Comparison of ENCODE assay signal across 13 cellular contexts in the genomic region with DNA sequence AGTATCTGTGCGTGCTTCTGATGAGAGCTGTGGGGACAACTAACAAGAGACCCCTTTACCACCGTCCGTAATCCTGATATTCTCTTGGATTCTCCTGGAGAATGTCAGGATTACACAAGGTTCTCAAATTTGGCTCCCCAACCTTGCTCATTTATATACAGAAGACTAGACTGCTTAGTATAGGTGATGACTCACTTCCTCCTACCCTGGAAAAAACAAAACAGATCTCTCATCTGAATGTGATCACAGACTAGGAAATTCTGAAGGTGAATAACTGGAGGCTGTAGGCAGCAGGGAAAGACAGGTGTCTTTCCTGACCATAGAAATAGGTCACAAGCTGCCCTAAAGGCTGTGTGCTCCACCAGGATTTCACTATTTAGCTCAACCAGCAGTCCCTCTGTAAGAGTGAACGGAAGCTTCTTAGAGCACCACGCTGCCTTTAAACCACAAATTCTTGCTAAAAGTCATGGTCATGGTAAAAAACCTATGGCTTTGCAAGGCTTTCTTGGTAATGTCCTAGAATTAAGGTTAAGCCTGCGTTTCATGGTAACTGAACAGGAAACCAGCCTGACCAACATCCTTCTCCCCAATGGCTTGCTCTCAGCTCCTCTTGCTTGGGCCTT. TPM values are rescaled to one million over a fixed set of nuclear protein-coding genes. Genes with fewer than 3 reads are reported as not detected.
DNase-seq lines count a peak whose midpoint lies in the region; ATAC-seq, FAIRE-seq and TF ChIP-seq lines count a peak whose summit lies in the region.
"Not testable (repeated sequence)": the region's sequence is repeated elsewhere in the genome, so short reads cannot be mapped to it uniquely, and the experiment has no call there.
"Had no signal": no experiment of that assay in that cellular context is flagged by ENCODE, and none has a peak within 500 bp of the region (broad histone marks: within the 10 kb centered on the region; RNA-seq: fewer than 3 reads in every experiment).

No MANE protein-coding gene starts in this region.

- 84 to 94% (median 90%) methylated on average over 2 to 3 of the region's 6 CpGs for WGBS in psoas muscle, 3 donors

- peak; percentile 83 for FAIRE-seq in bronchial epithelial cell (lab: Jason Lieb, UNC)

- POLR2A ChIA-PET in CD4-positive, alpha-beta T cell (lab: Charles Lee), result not testable (repeated sequence)

- H3K27ac Mint-ChIP-seq in CD4-positive, alpha-beta T cell; activated CD4-positive, alpha-beta T cell treated with anti-CD3 and anti-CD28 coated beads, Interleukin-2, amount 10 ng/mL, durations not matched to agents 24 days and 14 days; stimulated activated naive CD8-positive, alpha-beta T cell treated with anti-CD3 and anti-CD28 coated beads, Interleukin-15, amount 100 ng/mL, for 72 hours: not testable (repeated sequence)

- H3K27me3 Mint-ChIP-seq in CD4-positive, alpha-beta T cell; activated CD4-positive, alpha-beta T cell treated with anti-CD3 and anti-CD28 coated beads, Interleukin-2, amount 10 ng/mL, durations not matched to agents 24 days and 14 days; activated T-cell treated with anti-CD3 and anti-CD28 coated beads, Interleukin-2, amount 50 U/mL, for 4 hours (ENCODE audit: low read depth); stimulated activated naive CD8-positive, alpha-beta T cell treated with anti-CD3 and anti-CD28 coated beads, Interleukin-15, amount 100 ng/mL, for 72 hours: not testable (repeated sequence)

- not testable (repeated sequence) for DNase-seq in CD4-positive, alpha-beta T cell; RWPE2 (ENCODE audit: low spot score); activated T-cell treated with anti-CD3 and anti-CD28 coated beads, Interleukin-2, amount 50 U/mL, for 4 hours; bronchial epithelial cell (ENCODE audit: low read depth); psoas muscle
- peak; percentile 73 for DNase-seq in activated CD4-positive, alpha-beta T cell treated with anti-CD3 and anti-CD28 coated beads, Interleukin-2, amount 10 ng/mL, durations not matched to agents 24 days and 14 days
- DNase-seq in stimulated activated naive CD8-positive, alpha-beta T cell treated with anti-CD3 and anti-CD28 coated beads, Interleukin-15, amount 100 ng/mL, for 72 hours, result peak in 1 of 2 donors; percentile 8

- H3K9me3 ChIP-seq in CD4-positive, alpha-beta T cell (ENCODE audit: control insufficient read depth, low read length); RWPE2 (ENCODE audit: severe bottlenecking); psoas muscle: not testable (repeated sequence)

- H3K9me3 Mint-ChIP-seq in CD4-positive, alpha-beta T cell; activated CD4-positive, alpha-beta T cell treated with anti-CD3 and anti-CD28 coated beads, Interleukin-2, amount 10 ng/mL, durations not matched to agents 24 days and 14 days; activated T-cell treated with anti-CD3 and anti-CD28 coated beads, Interleukin-2, amount 50 U/mL, for 4 hours; stimulated activated naive CD8-positive, alpha-beta T cell treated with anti-CD3 and anti-CD28 coated beads, Interleukin-15, amount 100 ng/mL, for 72 hours: not testable (repeated sequence)

- not testable (repeated sequence) for H3K27me3 ChIP-seq in CD4-positive, alpha-beta T cell (ENCODE audit: control insufficient read depth, insufficient read depth, low read length); RWPE2 (ENCODE audit: insufficient read depth, poor library complexity, severe bottlenecking); bronchial epithelial cell (ENCODE audit: control insufficient read depth, insufficient read depth, low read length); psoas muscle (ENCODE audit: insufficient read depth in 3 of 3, low read length in 2 of 3)

- TF ChIP-seq CTCF in CD4-positive, alpha-beta T cell (IDR thresholded peaks at IDR 0.05); RWPE2 (IDR thresholded peaks at IDR 0.05; ENCODE audit: poor library complexity, severe bottlenecking); bronchial epithelial cell (IDR thresholded peaks at IDR 0.05; ENCODE audit: insufficient read depth, low read length, severe bottlenecking); psoas muscle (IDR thresholded peaks at IDR 0.05): not testable (repeated sequence)

- not testable (repeated sequence) for H3K4me1 ChIP-seq in RWPE2 (ENCODE audit: insufficient read depth, poor library complexity, severe bottlenecking); psoas muscle

- CTCF ChIA-PET in CD4-positive, alpha-beta T cell (lab: Charles Lee), result not testable (repeated sequence)

- not testable (repeated sequence) for H3K36me3 ChIP-seq in RWPE2 (ENCODE audit: low read depth); bronchial epithelial cell (ENCODE audit: control insufficient read depth, insufficient read depth, low read length); psoas muscle (ENCODE audit: insufficient read depth in 1 of 2, low read depth in 1 of 2)

- not testable (repeated sequence) for H3K4me3 Mint-ChIP-seq in CD4-positive, alpha-beta T cell; activated CD4-positive, alpha-beta T cell treated with anti-CD3 and anti-CD28 coated beads, Interleukin-2, amount 10 ng/mL, durations not matched to agents 24 days and 14 days; activated T-cell treated with anti-CD3 and anti-CD28 coated beads, Interleukin-2, amount 50 U/mL, for 4 hours; stimulated activated naive CD8-positive, alpha-beta T cell treated with anti-CD3 and anti-CD28 coated beads, Interleukin-15, amount 100 ng/mL, for 72 hours

- not testable (repeated sequence) for H3K4me3 ChIP-seq in RWPE2 (ENCODE audit: severe bottlenecking); bronchial epithelial cell (ENCODE audit: low read depth, low read length); psoas muscle

- not testable (repeated sequence) for H3K27ac ChIP-seq in CD4-positive, alpha-beta T cell (ENCODE audit: low read depth, low read length); RWPE2 (ENCODE audit: poor library complexity, severe bottlenecking)
- H3K27ac ChIP-seq in psoas muscle, result peak overlapping the region; percentile 41

- intact Hi-C loops in CD4-positive, alpha-beta T cell (cut with DNase I, micrococcal nuclease); activated CD4-positive, alpha-beta T cell treated with anti-CD3 and anti-CD28 coated beads, Interleukin-2, amount 10 ng/mL, durations not matched to agents 24 days and 14 days (cut with micrococcal nuclease); psoas muscle (cut with DNase I): not testable (repeated sequence)

- peak; percentile 32 for ATAC-seq in CD4-positive, alpha-beta T cell (ENCODE audit: poor library complexity)
- ATAC-seq in GM21737 (IDR thresholded peaks at IDR 0.05; ENCODE audit: unreplicated experiment), result peak; percentile 59
- peak; percentile 83 for ATAC-seq in RWPE2 (ENCODE audit: low read depth)
- peak; percentile 85 to 87 for ATAC-seq in activated T-cell treated with anti-CD3 and anti-CD28 coated beads, Interleukin-2, amount 50 U/mL, for 4 hours
- peak in 1 of 4 donors; percentile 52 for ATAC-seq in psoas muscle
- ATAC-seq in stimulated activated naive CD8-positive, alpha-beta T cell treated with anti-CD3 and anti-CD28 coated beads, Interleukin-15, amount 100 ng/mL, for 72 hours, result peak; percentile 95

- not testable (repeated sequence) for H3K36me3 Mint-ChIP-seq in CD4-positive, alpha-beta T cell (ENCODE audit: low read depth); activated CD4-positive, alpha-beta T cell treated with anti-CD3 and anti-CD28 coated beads, Interleukin-2, amount 10 ng/mL, durations not matched to agents 24 days and 14 days (ENCODE audit: low read depth); activated T-cell treated with anti-CD3 and anti-CD28 coated beads, Interleukin-2, amount 50 U/mL, for 4 hours (ENCODE audit: insufficient read depth)

- not testable (repeated sequence) for H3K4me1 Mint-ChIP-seq in CD4-positive, alpha-beta T cell (ENCODE audit: low read depth); activated CD4-positive, alpha-beta T cell treated with anti-CD3 and anti-CD28 coated beads, Interleukin-2, amount 10 ng/mL, durations not matched to agents 24 days and 14 days; activated T-cell treated with anti-CD3 and anti-CD28 coated beads, Interleukin-2, amount 50 U/mL, for 4 hours (ENCODE audit: low read depth); stimulated activated naive CD8-positive, alpha-beta T cell treated with anti-CD3 and anti-CD28 coated beads, Interleukin-15, amount 100 ng/mL, for 72 hours

RNA-seq across cellular contexts. Expression of gene LPCAT4, which starts 30.8 kb away (rescaled TPM):
- 10 to 100 TPM; 41.0 to 45.2 TPM for total RNA-seq in CD4-positive, alpha-beta T cell
- total RNA-seq in activated CD4-positive, alpha-beta T cell treated with anti-CD3 and anti-CD28 coated beads, Interleukin-2, amount 10 ng/mL, durations not matched to agents 24 days and 14 days, result 63.9 and 67.3 TPM in 2 replicates
- 10 to 100 TPM; 28.7 to 38.8 (median 31.1) TPM for total RNA-seq in activated T-cell treated with anti-CD3 and anti-CD28 coated beads, Interleukin-2, amount 50 U/mL, for 4 hours
- total RNA-seq in bronchial epithelial cell (5.6 and 6.1 TPM in 2 replicates), psoas muscle (10 to 100 TPM in 2 of 4 donors, 1 to 10 TPM in 2; 8.4 to 13.1 (median 10.2) TPM)
- polyA plus RNA-seq in psoas muscle, result 1 to 10 TPM; 6.7 to 8.5 (median 7.7) TPM

RNA-seq across cellular contexts. Expression of gene GOLGA8A, which starts 39.9 kb away (rescaled TPM):
- total RNA-seq in CD4-positive, alpha-beta T cell, result 100 to 1,000 TPM; 276 to 295 TPM
- 244 and 246 TPM in 2 replicates for total RNA-seq in activated CD4-positive, alpha-beta T cell treated with anti-CD3 and anti-CD28 coated beads, Interleukin-2, amount 10 ng/mL, durations not matched to agents 24 days and 14 days
- 100 to 1,000 TPM in 1 of 3 donors, 10 to 100 TPM in 2; 74.4 to 111 (median 98.8) TPM for total RNA-seq in activated T-cell treated with anti-CD3 and anti-CD28 coated beads, Interleukin-2, amount 50 U/mL, for 4 hours
- total RNA-seq in bronchial epithelial cell (32.0 and 32.6 TPM in 2 replicates), psoas muscle (10 to 100 TPM in 1 of 4 donors, 1 to 10 TPM in 3; 5.3 to 17.8 (median 7.0) TPM)
- 10 to 100 TPM in 1 of 3 donors, 1 to 10 TPM in 2; 3.5 to 12.2 (median 6.8) TPM for polyA plus RNA-seq in psoas muscle

RNA-seq across cellular contexts. Expression of gene NUTM1, which starts 54.6 kb away (rescaled TPM):
- total RNA-seq in CD4-positive, alpha-beta T cell, result not detected
- not detected in 2 replicates for total RNA-seq in activated CD4-positive, alpha-beta T cell treated with anti-CD3 and anti-CD28 coated beads, Interleukin-2, amount 10 ng/mL, durations not matched to agents 24 days and 14 days
- total RNA-seq in activated T-cell treated with anti-CD3 and anti-CD28 coated beads, Interleukin-2, amount 50 U/mL, for 4 hours, result not detected
- not detected in 2 replicates for total RNA-seq in bronchial epithelial cell
- total RNA-seq in psoas muscle, result not detected
- under 1 TPM in 1 of 3 donors, not detected in 2; 0.01 TPM for polyA plus RNA-seq in psoas muscle
- total RNA-seq: A172, GM23248, HT1080, Right ventricle myocardium superior, SK-MEL-5 had no signal
- polyA plus RNA-seq: GM23248 had no signal

RNA-seq across cellular contexts. Expression of gene NOP10, which starts 54.8 kb away (rescaled TPM):
- total RNA-seq in CD4-positive, alpha-beta T cell, result 10 to 100 TPM; 44.4 to 44.8 TPM
- 238 and 250 TPM in 2 replicates for total RNA-seq in activated CD4-positive, alpha-beta T cell treated with anti-CD3 and anti-CD28 coated beads, Interleukin-2, amount 10 ng/mL, durations not matched to agents 24 days and 14 days
- total RNA-seq in activated T-cell treated with anti-CD3 and anti-CD28 coated beads, Interleukin-2, amount 50 U/mL, for 4 hours, result 100 to 1,000 TPM; 295 to 327 (median 327) TPM
- 168 and 187 TPM in 2 replicates for total RNA-seq in bronchial epithelial cell
- total RNA-seq in psoas muscle, result 100 to 1,000 TPM; 123 to 146 (median 134) TPM
- polyA plus RNA-seq in psoas muscle, result 100 to 1,000 TPM; 241 to 441 (median 274) TPM
